9 cellular contexts compared by ENCODE assay signal in the genomic region with DNA sequence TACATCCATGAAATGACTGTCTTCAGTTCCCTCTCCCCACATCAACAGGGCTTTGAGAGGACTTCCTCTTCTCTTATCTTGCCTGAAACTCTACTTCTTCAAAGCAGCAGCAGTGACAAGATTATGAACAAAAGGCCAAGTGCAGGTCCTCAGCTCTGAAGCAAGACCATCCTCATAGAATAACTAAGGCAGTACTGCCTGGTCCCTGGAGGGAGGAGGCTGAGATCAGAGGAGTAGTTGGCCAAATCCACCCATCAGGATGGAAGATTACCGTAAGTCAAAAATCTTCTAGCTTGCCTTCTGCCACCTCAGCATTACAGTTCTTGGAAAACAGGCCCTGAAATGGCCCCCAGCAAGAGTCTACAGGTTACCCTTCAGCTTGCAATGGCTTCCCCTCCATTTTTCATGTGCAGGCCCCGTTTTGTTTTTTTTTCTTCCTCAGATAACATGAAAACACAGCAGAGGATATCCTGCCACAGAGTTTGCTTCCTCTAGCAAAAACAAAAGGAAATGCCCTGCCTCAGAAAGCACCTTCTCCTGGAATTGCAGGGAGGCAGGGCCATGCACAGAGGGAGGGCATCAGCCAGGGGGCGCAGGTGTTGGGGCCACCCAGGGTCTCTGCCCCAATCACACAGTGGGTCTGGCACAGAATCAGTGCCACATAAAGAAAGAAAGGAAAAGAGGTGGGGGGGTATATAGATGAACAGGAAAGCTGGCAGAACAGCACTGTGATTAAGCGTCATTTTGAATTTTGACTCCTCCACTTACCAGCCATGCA. TPM values are rescaled to one million over a fixed set of nuclear protein-coding genes. Genes with fewer than 3 reads are reported as not detected.
DNase-seq lines count a peak whose midpoint lies in the region; ATAC-seq and TF ChIP-seq lines count a peak whose summit lies in the region.
"Had no signal": no experiment of that assay in that cellular context is flagged by ENCODE, and none has a peak within 500 bp of the region (broad histone marks: within the 10 kb centered on the region; RNA-seq: fewer than 3 reads in every experiment).

No MANE protein-coding gene starts in this region.

- no peak for DNase-seq in HFFc6
- DNase-seq in T-helper 17 cell, result peak in 1 of 3 donors; percentile 5
- peak; percentile 86 to 96 for DNase-seq in dermis microvascular lymphatic vessel endothelial cell (ENCODE audit: low read depth in 2 of 2)
- no peak for DNase-seq in smooth muscle cell (lab: John Stamatoyannopoulos, UW; ENCODE audit: unreplicated experiment)
- no peak for DNase-seq in nucleus accumbens (lab: John Stamatoyannopoulos, UW)
- DNase-seq in cerebellar cortex (ENCODE audit: low spot score), result no peak
- DNase-seq: activated B cell treated with CpG ODN at 0.5 μM for 24 hours, NCI-H2029 had no signal

- H3K9ac ChIP-seq in smooth muscle cell (ENCODE audit: low read depth), result no peak overlapping the region

- H3K36me3 Mint-ChIP-seq in HFFc6 (ENCODE audit: low read depth) (no peaks in the 10 kb centered on the region), T-helper 17 cell (ENCODE audit: low read depth) (peaks cover 23% of the 10 kb centered on the region)

- no peaks in the 10 kb centered on the region for H3K36me3 ChIP-seq in smooth muscle cell (ENCODE audit: low read depth)

- H3K4me3 Mint-ChIP-seq in HFFc6 (no peak overlapping the region), T-helper 17 cell (peak overlapping the region; percentile 79)
- H3K4me3 Mint-ChIP-seq: activated B cell treated with CpG ODN at 0.5 μM for 24 hours had no signal

- WGBS in smooth muscle cell (ENCODE audit: low lambda C conversion rate), result 86% methylated on average over 4 of the region's 4 CpGs

- no peaks in the 10 kb centered on the region for H3K79me2 ChIP-seq in smooth muscle cell (ENCODE audit: low read depth)

- peak overlapping the region; percentile 24 for H3K27ac ChIP-seq in smooth muscle cell (ENCODE audit: low read depth)

- H3K4me1 Mint-ChIP-seq in HFFc6 (ENCODE audit: low read depth) (peaks cover 4% of the 10 kb centered on the region; the same call in 1 of the 2 replicates), T-helper 17 cell (peaks cover 35% of the 10 kb centered on the region)

- no peak overlapping the region for H3K27ac Mint-ChIP-seq in HFFc6
- H3K27ac Mint-ChIP-seq in T-helper 17 cell, result peak overlapping the region; percentile 87
- H3K27ac Mint-ChIP-seq: activated B cell treated with CpG ODN at 0.5 μM for 24 hours had no signal

- H3F3A ChIP-seq in smooth muscle cell (ENCODE audit: low read depth), result no peaks in the 10 kb centered on the region

- H3K4me3 ChIP-seq in smooth muscle cell, result no peak overlapping the region

- no peaks in the 10 kb centered on the region for H4K20me1 ChIP-seq in smooth muscle cell (ENCODE audit: low read depth)

- H3K9me3 ChIP-seq in T-helper 17 cell (ENCODE audit: control insufficient read depth, low read length, poor library complexity, severe bottlenecking) (no peaks in the 10 kb centered on the region), smooth muscle cell (replicated peaks; ENCODE audit: low read depth) (no peaks in the 10 kb centered on the region)

- no peaks in the 10 kb centered on the region for H3K4me1 ChIP-seq in smooth muscle cell (ENCODE audit: low read depth)

- ATAC-seq in T-helper 17 cell, result peak; percentile 87
- no peak for ATAC-seq in GM21576 (IDR thresholded peaks at IDR 0.05; ENCODE audit: unreplicated experiment)

- no peak overlapping the region for H3K4me2 ChIP-seq in smooth muscle cell

- peak; percentile 25; the same call in 1 of the 2 replicates for TF ChIP-seq CTCF in HFFc6 (IDR thresholded peaks at IDR 0.05)
- TF ChIP-seq CTCF in smooth muscle cell (IDR thresholded peaks at IDR 0.05; ENCODE audit: borderline replicate concordance, insufficient read depth, poor library complexity, severe bottlenecking), result no peak

- H3K27me3 Mint-ChIP-seq in HFFc6 (ENCODE audit: insufficient read depth), result peaks cover 11% of the 10 kb centered on the region
- H3K27me3 Mint-ChIP-seq in T-helper 17 cell, result no peaks in the 10 kb centered on the region
- H3K27me3 Mint-ChIP-seq: activated B cell treated with CpG ODN at 0.5 μM for 24 hours had no signal

- no peak overlapping the region for H2AFZ ChIP-seq in smooth muscle cell (ENCODE audit: low read depth)

- H3K9me3 Mint-ChIP-seq in HFFc6, result no peaks in the 10 kb centered on the region
- H3K9me3 Mint-ChIP-seq: activated B cell treated with CpG ODN at 0.5 μM for 24 hours had no signal

- H3K27me3 ChIP-seq in smooth muscle cell (ENCODE audit: low read depth), result no peaks in the 10 kb centered on the region

RNA-seq across cellular contexts. Expression of a gene that starts 40.0 kb away (rescaled TPM):
- total RNA-seq in HFFc6 (2021; fragmentation: NEBNext Ultra II Directional; extraction: Animal tissue kit (Norgen Biotek cat#: 25700)), result 1 to 10 TPM in 2 of 6 experiments, under 1 TPM in 4; 0.25 to 1.3 (median 0.53) TPM
- 10 to 100 TPM; 17.5 to 24.6 TPM for total RNA-seq in T-helper 17 cell
- 19.3 and 50.4 TPM in 2 replicates for total RNA-seq in dermis microvascular lymphatic vessel endothelial cell
- 3.5 and 9.1 TPM in 2 replicates for total RNA-seq in smooth muscle cell
- 2.3 and 3.6 TPM in 2 replicates for polyA plus RNA-seq in smooth muscle cell

RNA-seq across cellular contexts. Expression of a gene that starts 58.3 kb away (rescaled TPM):
- 10 to 100 TPM; 20.3 to 23.0 (median 22.0) TPM for total RNA-seq in HFFc6 (2021; fragmentation: NEBNext Ultra II Directional; extraction: Animal tissue kit (Norgen Biotek cat#: 25700))
- total RNA-seq in T-helper 17 cell (10 to 100 TPM; 37.6 to 38.4 TPM), dermis microvascular lymphatic vessel endothelial cell (13.0 and 18.6 TPM in 2 replicates), smooth muscle cell (18.8 and 20.8 TPM in 2 replicates)
- polyA plus RNA-seq in smooth muscle cell, result 11.5 and 14.4 TPM in 2 replicates

Comparison
In these comparisons a context has a peak if more than half of its experiments do, and no peak if none do; other contexts are left out.
1. DNase-seq: peak in dermis microvascular lymphatic vessel endothelial cell (2 of 2); none in HFFc6 (single experiment), smooth muscle cell (single experiment), nucleus accumbens (0 of 56) and cerebellar cortex (single experiment).